ENCODE assay signal across 8 cellular contexts in genomic region chr6:11575408-11576033, GRCh38. TPM values are rescaled to one million over a fixed set of nuclear protein-coding genes. Genes with fewer than 3 reads are reported as not detected.
DNase-seq lines count a peak whose midpoint lies in the region; ATAC-seq and TF ChIP-seq lines count a peak whose summit lies in the region.

No MANE protein-coding gene starts in this region.

- TF ChIP-seq CTCF in breast epithelium (IDR thresholded peaks at IDR 0.05), result peak; percentile 73 to 84 (median 83)

- DNase-seq in ACHN, result peak; percentile 73
- peak; percentile 76 for DNase-seq in NCI-H2029 (lab: John Stamatoyannopoulos, UW)
- DNase-seq in T-helper 9 cell, result peak; percentile 7
- DNase-seq in breast epithelium (ENCODE audit: low spot score in 2 of 2), result peak in 1 of 2 donors; percentile 53
- DNase-seq in islet precursor cell, result peak; percentile 85
- DNase-seq in stimulated activated CD4-positive, alpha-beta T cell treated with anti-CD3 and anti-CD28 coated beads, Interleukin-2, amount 100 ng/mL, for 24 hours, result peak; percentile 36 to 43

- no peaks in the 10 kb centered on the region for H3K9me3 ChIP-seq in breast epithelium

- in situ Hi-C loops in ACHN (cut with HindIII; ENCODE audit: low pct_ligation_motif_present, low pct_unique_long_range_greater_than_20kb, low sequenced_read_pairs), result no loop called here

- no peak overlapping the region for H3K4me3 ChIP-seq in breast epithelium

- no peaks in the 10 kb centered on the region for H3K4me1 ChIP-seq in breast epithelium

- no peak overlapping the region for H3K27ac ChIP-seq in breast epithelium

- TF ChIP-seq POLR2A in breast epithelium (IDR thresholded peaks at IDR 0.05), result no peak

- intact Hi-C loops in breast epithelium (cut with DNase I; ENCODE audit: low total_unique reads), result no loop called here

- H3K27me3 ChIP-seq in breast epithelium, result no peaks in the 10 kb centered on the region

- H3K36me3 ChIP-seq in breast epithelium, result no peaks in the 10 kb centered on the region

- peak; percentile 98 for ATAC-seq in GM18498 (IDR thresholded peaks at IDR 0.05; ENCODE audit: unreplicated experiment)
- peak; percentile 86 for ATAC-seq in HG02840 (IDR thresholded peaks at IDR 0.05; ENCODE audit: low FRiP score, unreplicated experiment)

RNA-seq across cellular contexts. Expression of gene TMEM170B, which starts 38.0 kb away (rescaled TPM):
- 10 to 100 TPM in 1 of 3 donors, 1 to 10 TPM in 2; 4.9 to 15.2 (median 5.6) TPM for total RNA-seq in breast epithelium
